1 cellular context compared by ENCODE assay signal in genomic region chr2:231198291-231199173, GRCh38.
A peak's percentile ranks its signal among the peaks of the same experiment; 100 is the strongest.
TF ChIP-seq lines count a peak whose summit lies in the region.

Gene ARMC9 (plus strand): TSS chr2:231198631. CDS start chr2:231206239, 7,608 bp downstream.

TF ChIP-seq in HEK293, 187 proteins besides CTCF, POLR2A, EP300 and RAD21 (continued from another document):
- TF ChIP-seq ZNF561 (tag by site-specific recombination; IDR thresholded peaks at IDR 0.05; ENCODE audit: borderline replicate concordance) (no peak), KLF8 (tag by site-specific recombination; IDR thresholded peaks at IDR 0.05) (no peak), ZNF19 (tag by site-specific recombination; IDR thresholded peaks at IDR 0.05; ENCODE audit: low read depth) (no peak), EGR2 (tag by site-specific recombination; IDR thresholded peaks at IDR 0.05; ENCODE audit: low read depth) (no peak; the same call in 1 of the 2 replicates), ZNF423 (tag by site-specific recombination; IDR thresholded peaks at IDR 0.05) (no peak), ZNF202 (tag by site-specific recombination; IDR thresholded peaks at IDR 0.05; ENCODE audit: borderline replicate concordance) (no peak), HOXA7 (CRISPR knock-in tag; IDR thresholded peaks at IDR 0.05; ENCODE audit: borderline replicate concordance) (no peak), ZNF629 (tag by site-specific recombination; IDR thresholded peaks at IDR 0.05) (0 out of 2 replicates have a peak, but pooled peaks have one; percentile 9), ZNF677 (tag by site-specific recombination; IDR thresholded peaks at IDR 0.05) (no peak), ZFHX2 (tag by site-specific recombination; conservative IDR thresholded peaks at IDR 0.05) (peak; percentile 74), SP7 (tag by site-specific recombination; IDR thresholded peaks at IDR 0.05) (peak; percentile 47; the same call in 1 of the 2 replicates), SP2 (tag by site-specific recombination; IDR thresholded peaks at IDR 0.05) (peak; percentile 34), ZNF76 (tag by site-specific recombination; IDR thresholded peaks at IDR 0.05; ENCODE audit: borderline replicate concordance, low read depth) (peak; percentile 77), ZBTB49 (tag by site-specific recombination; IDR thresholded peaks at IDR 0.05; ENCODE audit: low read depth) (no peak), ZNF426 (tag by site-specific recombination; IDR thresholded peaks at IDR 0.05) (no peak), ZNF24 (tag by site-specific recombination; IDR thresholded peaks at IDR 0.05) (peak; percentile 96), ZNF366 (tag by site-specific recombination; conservative IDR thresholded peaks at IDR 0.05) (peak; percentile 31; the same call in 1 of the 2 replicates), PRDM4 (tag by site-specific recombination; IDR thresholded peaks at IDR 0.05) (peak; percentile 70)
